9 cellular contexts compared by ENCODE assay signal in the genomic region with DNA sequence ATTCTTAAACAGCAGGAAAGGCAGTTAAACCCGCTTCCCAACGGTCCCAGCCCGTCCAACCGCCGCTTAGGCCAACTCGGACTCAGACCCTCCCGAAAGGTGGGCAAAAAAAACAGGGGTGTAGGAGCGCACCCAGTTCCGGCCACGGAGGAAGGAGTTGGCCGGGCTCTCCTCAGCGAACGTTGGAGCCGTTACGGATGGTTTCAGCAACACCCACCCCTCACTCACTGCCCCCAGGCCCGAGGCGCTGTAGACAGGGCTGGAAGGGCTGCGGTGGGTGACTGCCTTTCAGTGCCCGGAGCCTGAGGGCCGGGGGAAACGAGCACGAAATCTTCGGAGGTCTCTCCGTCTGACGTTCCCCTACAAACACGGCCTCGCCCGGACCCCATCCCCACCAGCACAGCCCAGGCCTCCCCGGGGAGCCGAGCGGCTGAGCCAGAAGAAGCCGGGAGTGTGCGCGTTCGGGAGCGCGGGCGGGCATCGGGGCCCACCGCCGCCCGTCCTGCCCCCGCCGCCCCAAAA. TPM values are rescaled to one million over a fixed set of nuclear protein-coding genes. Genes with fewer than 3 reads are reported as not detected.
DNase-seq lines count a peak whose midpoint lies in the region; ATAC-seq, FAIRE-seq and TF ChIP-seq lines count a peak whose summit lies in the region.
"Had no signal": no experiment of that assay in that cellular context is flagged by ENCODE, and none has a peak within 500 bp of the region (broad histone marks: within the 10 kb centered on the region; RNA-seq: fewer than 3 reads in every experiment).

No MANE protein-coding gene starts in this region.

- no peak; a peak in 1 of 4 replicates for TF ChIP-seq POLR2A in HepG2 (IDR thresholded peaks at IDR 0.05; ENCODE audit: insufficient read depth in 1 of 2, low read depth in 2 of 2, low read length in 2 of 2)

- CTCF ChIA-PET in activated CD4-positive, alpha-beta T cell treated with anti-CD3 and anti-CD28 coated beads for 36 hours (lab: Charles Lee), result no interaction called here
- CTCF ChIA-PET in HepG2 (lab: Yijun Ruan, JAX; ENCODE audit: low intra/inter-chr PET ratio, low total read pairs), result no interaction called here

- no peak for TF ChIP-seq RAD21 in HepG2 (CRISPR knock-in tag; IDR thresholded peaks at IDR 0.05)

- no peak overlapping the region for H2AFZ ChIP-seq in HepG2 (ENCODE audit: low read length)

- H3K4me3 ChIP-seq in HepG2 (replicated peaks in 1 of 3; ENCODE audit: insufficient read depth in 1 of 3, low read depth in 2 of 3, low read length in 3 of 3), result peak overlapping the region; percentile 82 to 97 (median 97)

- H3K79me2 ChIP-seq in HepG2 (ENCODE audit: insufficient read depth, low read length), result peaks cover 57% of the 10 kb centered on the region

- H3K4me1 Mint-ChIP-seq in activated CD4-positive, alpha-beta T cell treated with anti-CD3 and anti-CD28 coated beads for 36 hours, result peaks cover 70% of the 10 kb centered on the region

- H3K9me3 Mint-ChIP-seq in activated CD4-positive, alpha-beta T cell treated with anti-CD3 and anti-CD28 coated beads for 36 hours (ENCODE audit: low read depth), result no peaks in the 10 kb centered on the region

- H3K9me3 ChIP-seq in HepG2 (ENCODE audit: low read length), result no peaks in the 10 kb centered on the region

- peaks cover 63% of the 10 kb centered on the region for H3K4me1 ChIP-seq in HepG2 (ENCODE audit: insufficient read depth, low read length)

- peak overlapping the region; percentile 81 for H3K9ac ChIP-seq in HepG2 (ENCODE audit: insufficient read depth, low read depth, low read length)

- H3K27me3 ChIP-seq in HepG2 (ENCODE audit: control insufficient read depth in 1 of 2, insufficient read depth in 2 of 2, low read length in 2 of 2), result no peaks in the 10 kb centered on the region; a peak in 1 of 5 replicates

- peak; percentile 55 for DNase-seq in activated CD4-positive, alpha-beta T cell treated with anti-CD3 and anti-CD28 coated beads for 36 hours
- no peak for DNase-seq in activated CD4-positive, alpha-beta T cell treated with anti-CD3 and anti-CD28 coated beads for 1 hour
- DNase-seq in cerebellar cortex (ENCODE audit: low spot score), result peak; percentile 24
- DNase-seq in HepG2 (ENCODE audit: low spot score), result no peak
- peak in 2 of 3 donors; percentile 1 to 29 for DNase-seq in stimulated activated CD4-positive, alpha-beta T cell treated with anti-CD3 and anti-CD28 coated beads, TNF-alpha, amount 100 ng/mL, for 48 hours (ENCODE audit: low read depth in 3 of 3)
- DNase-seq in putamen (ENCODE audit: low spot score), result no peak

- peaks cover 36% of the 10 kb centered on the region for H4K20me1 ChIP-seq in HepG2 (ENCODE audit: insufficient read depth, low read length)

- peak overlapping the region; percentile 94 for H3K27ac Mint-ChIP-seq in activated CD4-positive, alpha-beta T cell treated with anti-CD3 and anti-CD28 coated beads for 36 hours

- peaks cover 5% of the 10 kb centered on the region for H3K36me3 Mint-ChIP-seq in activated CD4-positive, alpha-beta T cell treated with anti-CD3 and anti-CD28 coated beads for 36 hours (ENCODE audit: low read depth)

- H3K4me2 ChIP-seq in HepG2 (ENCODE audit: low read depth, low read length), result peak overlapping the region; percentile 85

- no peak for TF ChIP-seq CTCF in HepG2 (CRISPR knock-in tag; IDR thresholded peaks at IDR 0.05)

- intact Hi-C loops in activated CD4-positive, alpha-beta T cell treated with anti-CD3 and anti-CD28 coated beads for 36 hours (cut with DNase I, micrococcal nuclease), result loop anchor here (1.0 to 10.0 kb wide), 10 partner anchors 60 to 1708 kb away; partner anchors contain the start of genes PPP1R12B (in 2 of the 2), BTG2 (in 1 of the 2), KLHL12 (in 1 of the 2) and MDM4 (in 1 of the 2)
- intact Hi-C loops in HepG2 (cut with micrococcal nuclease; ENCODE audit: unreplicated experiment), result no loop called here

- BruUV-seq in HepG2 (replicated peaks; lab: Mats Ljungman, UMichigan), result no TSS peak

- TF ChIP-seq EP300 in HepG2 (IDR thresholded peaks at IDR 0.05; ENCODE audit: low read depth in 2 of 2, low read length in 2 of 2) (no peak), HepG2 (CRISPR knock-in tag; IDR thresholded peaks at IDR 0.05; ENCODE audit: borderline replicate concordance) (no peak)

- no peaks in the 10 kb centered on the region for H3K36me3 ChIP-seq in HepG2 (replicated peaks in 1 of 2; ENCODE audit: control insufficient read depth in 1 of 2, insufficient read depth in 2 of 2, low read length in 2 of 2)

- WGBS in HepG2 (ENCODE audit: low lambda C conversion rate), result 3% methylated on average over 7 of the region's 44 CpGs

- peak; percentile 13 for ATAC-seq in activated CD4-positive, alpha-beta T cell treated with anti-CD3 and anti-CD28 coated beads for 36 hours
- peak; percentile 17 for ATAC-seq in SK-N-SH treated with all-trans-retinoic acid at 6 μM for 48 hours
- peak; percentile 16 for ATAC-seq in HepG2
- ATAC-seq in GM18870 (IDR thresholded peaks at IDR 0.05; ENCODE audit: unreplicated experiment), result no peak

- no peak for FAIRE-seq in HepG2 (lab: Jason Lieb, UNC)
- FAIRE-seq: colon had no signal

- peak overlapping the region; percentile 55 for H3K27ac ChIP-seq in HepG2 (ENCODE audit: extremely low read length, insufficient read depth, low read length)

- H3K27me3 Mint-ChIP-seq in activated CD4-positive, alpha-beta T cell treated with anti-CD3 and anti-CD28 coated beads for 36 hours, result peaks cover 8% of the 10 kb centered on the region

- H3K4me3 Mint-ChIP-seq in activated CD4-positive, alpha-beta T cell treated with anti-CD3 and anti-CD28 coated beads for 36 hours, result peak overlapping the region; percentile 82

- POLR2A ChIA-PET in activated CD4-positive, alpha-beta T cell treated with anti-CD3 and anti-CD28 coated beads for 36 hours (lab: Charles Lee), result interaction anchor here (0.5 to 1.4 kb wide), 2 partner anchors 9 to 45 kb away, joined by 4 to 5 read pairs; no protein-coding TSS in a partner anchor
- POLR2A ChIA-PET in HepG2 (lab: Yijun Ruan, JAX), result no interaction called here

- in situ Hi-C loops in HepG2 (cut with HindIII; ENCODE audit: extremely low pct_ligation_motif_present, low pct_unique_long_range_greater_than_20kb), result no loop called here

TF ChIP-seq in SK-N-SH treated with all-trans-retinoic acid at 6 μM for 48 hours, 23 proteins besides CTCF, POLR2A, EP300 and RAD21 (continues in another document):
- TF ChIP-seq PPARA (CRISPR knock-in tag; IDR thresholded peaks at IDR 0.05; ENCODE audit: borderline replicate concordance), result no peak

RNA-seq across cellular contexts. Expression of gene KDM5B, which starts 1.3 kb away (rescaled TPM):
- total RNA-seq in activated CD4-positive, alpha-beta T cell treated with anti-CD3 and anti-CD28 coated beads for 36 hours, result 10 to 100 TPM; 34.6 to 45.9 TPM
- 33.1 and 34.2 TPM in 2 replicates for total RNA-seq in HepG2 (2016; rRNA removed; fragmentation: Illumina TruSeq; extraction: Trizol)
- total RNA-seq in HepG2 (2016; cell fraction: cytosol; rRNA removed; fragmentation: Illumina TruSeq; extraction: Trizol; ENCODE audit: low read depth), result 19.5 and 20.3 TPM in 2 replicates
- total RNA-seq in HepG2 (2016; cell fraction: insoluble cytoplasmic fraction; rRNA removed; fragmentation: Illumina TruSeq; extraction: Trizol), result 29.8 and 31.9 TPM in 2 replicates
- 11.4 and 12.3 TPM in 2 replicates for total RNA-seq in HepG2 (2016; cell fraction: membrane; rRNA removed; fragmentation: Illumina TruSeq; extraction: Trizol)
- total RNA-seq in HepG2 (2016; cell fraction: nucleus; rRNA removed; fragmentation: Illumina TruSeq; extraction: Trizol), result 54.3 and 61.2 TPM in 2 replicates
- polyA plus RNA-seq in HepG2 (2011; rRNA removed), result 26.5 and 35.4 TPM in 2 replicates
- 22.1 and 28.3 TPM in 2 replicates for polyA plus RNA-seq in HepG2 (2011; cell fraction: cytosol; rRNA removed)
- 36.4 and 43.7 TPM in 2 replicates for polyA plus RNA-seq in HepG2 (2011; cell fraction: nucleus; rRNA removed)
- 26.9 and 31.1 TPM in 2 replicates for polyA plus RNA-seq in HepG2 (2012)
- 0.63 and 1.1 TPM in 2 replicates for polyA plus RNA-seq in HepG2 (2016; cell fraction: cytosol; fragmentation: Illumina TruSeq; extraction: Trizol; ENCODE audit: low read depth)
- 22.0 and 23.8 TPM in 2 replicates for polyA plus RNA-seq in HepG2 (2016; cell fraction: insoluble cytoplasmic fraction; fragmentation: Illumina TruSeq; extraction: Trizol; ENCODE audit: low read depth)
- 2.8 and 3.0 TPM in 2 replicates for polyA plus RNA-seq in HepG2 (2016; cell fraction: membrane; fragmentation: Illumina TruSeq; extraction: Trizol; ENCODE audit: low read depth)
- polyA plus RNA-seq in HepG2 (2016; cell fraction: nucleus; fragmentation: Illumina TruSeq; extraction: Trizol; ENCODE audit: insufficient read depth, low read depth), result 28.1 and 31.4 TPM in 2 replicates
- polyA minus RNA-seq in HepG2 (2011; rRNA and poly(A)+ RNA removed; ENCODE audit: low replicate concordance), result 24.8 and 71.2 TPM in 2 replicates
- 58.9 and 59.9 TPM in 2 replicates for polyA minus RNA-seq in HepG2 (2011; cell fraction: cytosol; rRNA and poly(A)+ RNA removed)
- 238 and 264 TPM in 2 replicates for polyA minus RNA-seq in HepG2 (2011; cell fraction: nucleus; rRNA and poly(A)+ RNA removed)

RNA-seq across cellular contexts. Expression of gene PCAT6, which starts 3.8 kb away (rescaled TPM):
- total RNA-seq in activated CD4-positive, alpha-beta T cell treated with anti-CD3 and anti-CD28 coated beads for 36 hours, result 1 to 10 TPM in 1 of 2 experiments, under 1 TPM in 1; 0.59 to 2.2 TPM
- 0.55 and 0.60 TPM in 2 replicates for total RNA-seq in HepG2 (2016; rRNA removed; fragmentation: Illumina TruSeq; extraction: Trizol)
- total RNA-seq in HepG2 (2016; cell fraction: cytosol; rRNA removed; fragmentation: Illumina TruSeq; extraction: Trizol; ENCODE audit: low read depth), result 1.1 and 2.0 TPM in 2 replicates
- 0.84 TPM in 1 of 2 replicates, not detected in the other for total RNA-seq in HepG2 (2016; cell fraction: insoluble cytoplasmic fraction; rRNA removed; fragmentation: Illumina TruSeq; extraction: Trizol)
- total RNA-seq in HepG2 (2016; cell fraction: membrane; rRNA removed; fragmentation: Illumina TruSeq; extraction: Trizol), result 1.00 and 1.1 TPM in 2 replicates
- 0.94 TPM in 1 of 2 replicates, not detected in the other for total RNA-seq in HepG2 (2016; cell fraction: nucleus; rRNA removed; fragmentation: Illumina TruSeq; extraction: Trizol)
- 4.1 and 4.4 TPM in 2 replicates for polyA plus RNA-seq in HepG2 (2011; rRNA removed)
- polyA plus RNA-seq in HepG2 (2011; cell fraction: cytosol; rRNA removed), result 4.5 and 8.3 TPM in 2 replicates
- polyA plus RNA-seq in HepG2 (2011; cell fraction: nucleus; rRNA removed), result 9.5 and 12.7 TPM in 2 replicates
- polyA plus RNA-seq in HepG2 (2012), result 9.0 and 16.4 TPM in 2 replicates
- 6.2 and 6.7 TPM in 2 replicates for polyA plus RNA-seq in HepG2 (2016; cell fraction: cytosol; fragmentation: Illumina TruSeq; extraction: Trizol; ENCODE audit: low read depth)
- 1.0 and 1.8 TPM in 2 replicates for polyA plus RNA-seq in HepG2 (2016; cell fraction: insoluble cytoplasmic fraction; fragmentation: Illumina TruSeq; extraction: Trizol; ENCODE audit: low read depth)
- 5.4 and 6.3 TPM in 2 replicates for polyA plus RNA-seq in HepG2 (2016; cell fraction: membrane; fragmentation: Illumina TruSeq; extraction: Trizol; ENCODE audit: low read depth)
- 3.8 and 4.4 TPM in 2 replicates for polyA plus RNA-seq in HepG2 (2016; cell fraction: nucleus; fragmentation: Illumina TruSeq; extraction: Trizol; ENCODE audit: insufficient read depth, low read depth)
- 6.6 TPM in 1 of 2 replicates, not detected in the other for polyA minus RNA-seq in HepG2 (2011; rRNA and poly(A)+ RNA removed; ENCODE audit: low replicate concordance)
- polyA minus RNA-seq in HepG2 (2011; cell fraction: cytosol; rRNA and poly(A)+ RNA removed), result 3.7 and 3.9 TPM in 2 replicates
- 0.90 and 1.7 TPM in 2 replicates for polyA minus RNA-seq in HepG2 (2011; cell fraction: nucleus; rRNA and poly(A)+ RNA removed)

Comparison
In these comparisons a context has a peak if more than half of its experiments do, and no peak if none do; other contexts are left out.
1. DNase-seq: peak in activated CD4-positive, alpha-beta T cell treated with anti-CD3 and anti-CD28 coated beads for 36 hours (single experiment), cerebellar cortex (single experiment) and stimulated activated CD4-positive, alpha-beta T cell treated with anti-CD3 and anti-CD28 coated beads, TNF-alpha, amount 100 ng/mL, for 48 hours (2 of 3); none in activated CD4-positive, alpha-beta T cell treated with anti-CD3 and anti-CD28 coated beads for 1 hour (single experiment), HepG2 (single experiment) and putamen (single experiment).